Comparison of ENCODE assay signal across 9 cellular contexts in genomic region chr2:208040199-208041171, GRCh38. TPM values are rescaled to one million over a fixed set of nuclear protein-coding genes. Genes with fewer than 3 reads are reported as not detected.
DNase-seq lines count a peak whose midpoint lies in the region; ATAC-seq, FAIRE-seq and TF ChIP-seq lines count a peak whose summit lies in the region.
"Had no signal": no experiment of that assay in that cellular context is flagged by ENCODE, and none has a peak within 500 bp of the region (broad histone marks: within the 10 kb centered on the region; RNA-seq: fewer than 3 reads in every experiment).

No MANE protein-coding gene starts in this region.

- peak; percentile 88 for FAIRE-seq in G401.6 (lab: Jason Lieb, UNC)

- no peak overlapping the region for H3K4me3 ChIP-seq in adrenal gland

- H3K4me1 ChIP-seq in adrenal gland (replicated peaks in 1 of 2): peaks cover 3 to 5% of the 10 kb centered on the region in 2 donors

- intact Hi-C loops in adrenal gland (cut with DNase I): loop anchor here in 1 of 2 donors (2.0 kb wide), 1 partner anchor 294 kb away; no protein-coding TSS in a partner anchor
- intact Hi-C loops in left ventricle myocardium superior (cut with micrococcal nuclease): loop anchor here (2.0 kb wide), 1 partner anchor 296 kb away; no protein-coding TSS in a partner anchor

- peak; percentile 53 to 86 (median 80) for TF ChIP-seq CTCF in adrenal gland (IDR thresholded peaks at IDR 0.05)

- no peaks in the 10 kb centered on the region for H3K9me3 ChIP-seq in adrenal gland (replicated peaks in 1 of 3)

- ATAC-seq in GM21723 (IDR thresholded peaks at IDR 0.05; ENCODE audit: unreplicated experiment) (peak; percentile 75), left ventricle myocardium superior (peak; percentile 73), GM19035 (IDR thresholded peaks at IDR 0.05; ENCODE audit: unreplicated experiment) (no peak)

- H3K36me3 ChIP-seq in adrenal gland (replicated peaks in 1 of 2): no peaks in the 10 kb centered on the region

- 33 to 48% (median 40%) methylated on average over 8 of the region's 8 CpGs for WGBS in adrenal gland, 4 donors

- no peaks in the 10 kb centered on the region for H3K27me3 ChIP-seq in adrenal gland

- H3K27ac ChIP-seq in adrenal gland: peak overlapping the region in 2 of 5 donors; percentile 55 to 61
- H3K27ac ChIP-seq: epithelial cell of prostate had no signal

- no peak for TF ChIP-seq POLR2A in adrenal gland (IDR thresholded peaks at IDR 0.05)

- peak; percentile 11 to 31 for DNase-seq in Kasumi-1 (lab: John Stamatoyannopoulos, UW)
- peak; percentile 24 to 57 for DNase-seq in SW 1271 (lab: John Stamatoyannopoulos, UW)
- DNase-seq in adrenal gland: peak; percentile 67 to 90 (median 80)
- DNase-seq in left ventricle myocardium superior: peak; percentile 66
- DNase-seq in retina: peak; percentile 73

RNA-seq across cellular contexts. Expression of gene PLEKHM3, which starts 15.2 kb away (rescaled TPM):
- total RNA-seq in adrenal gland: 10 to 100 TPM; 14.4 to 39.6 (median 25.1) TPM
- 10 to 100 TPM in 2 of 3 donors, 1 to 10 TPM in 1; 9.5 to 16.8 (median 11.0) TPM for polyA plus RNA-seq in adrenal gland
- 13.3 TPM for total RNA-seq in left ventricle myocardium superior

Comparison
In these comparisons a context has a peak if more than half of its experiments do, and no peak if none do; other contexts are left out.
1. DNase-seq: peak in every context shown above with its lines; median percentile 80 in adrenal gland; 73 in retina; 66 in left ventricle myocardium superior; 40 in SW 1271; 21 in Kasumi-1.